29 cellular contexts compared by ENCODE assay signal in genomic region chr13:25899464-25899863, GRCh38.
DNase-seq lines count a peak whose midpoint lies in the region; ATAC-seq, FAIRE-seq and TF ChIP-seq lines count a peak whose summit lies in the region.
"Had no signal": no experiment of that assay in that cellular context is flagged by ENCODE, and none has a peak within 500 bp of the region (broad histone marks: within the 10 kb centered on the region; RNA-seq: fewer than 3 reads in every experiment).

No MANE protein-coding gene starts in this region.

- H3K4me3 Mint-ChIP-seq in activated naive CD4-positive, alpha-beta T cell treated with anti-CD3 and anti-CD28 coated beads, Interleukin-2, amount 50 U/mL, for 24 hours: peak overlapping the region; percentile 55
- H3K4me3 Mint-ChIP-seq: nephron had no signal

- H3K14ac ChIP-seq in H1 (ENCODE audit: insufficient read length) (no peak overlapping the region), neuronal stem cell (ENCODE audit: low read length) (peak overlapping the region; percentile 47)

- H2AFZ ChIP-seq in H1 (ENCODE audit: low read length) (no peak overlapping the region), neuronal stem cell (ENCODE audit: low read length) (no peak overlapping the region)
- H2AFZ ChIP-seq: hepatocyte had no signal

- H3K4me1 Mint-ChIP-seq in activated naive CD4-positive, alpha-beta T cell treated with anti-CD3 and anti-CD28 coated beads, Interleukin-2, amount 50 U/mL, for 24 hours: peaks cover 37% of the 10 kb centered on the region

- H3K27me3 Mint-ChIP-seq in activated naive CD4-positive, alpha-beta T cell treated with anti-CD3 and anti-CD28 coated beads, Interleukin-2, amount 50 U/mL, for 24 hours: no peaks in the 10 kb centered on the region
- H3K27me3 Mint-ChIP-seq: progenitor cell of endocrine pancreas had no signal

- peak overlapping the region; percentile 78 for H3K27ac Mint-ChIP-seq in activated naive CD4-positive, alpha-beta T cell treated with anti-CD3 and anti-CD28 coated beads, Interleukin-2, amount 50 U/mL, for 24 hours
- H3K27ac Mint-ChIP-seq: activated T-helper 2 cell treated with anti-CD3 and anti-CD28 coated beads, Interferon-gamma antibody, Interleukin-2, Interleukin-4, amounts not matched to agents 10 μg/mL and 5 μg/mL and 100 μg/mL, durations not matched to agents 14 hours and 24 hours and 36 hours; nephron; progenitor cell of endocrine pancreas had no signal

- no peak for TF ChIP-seq CTCF in H1 (IDR thresholded peaks at IDR 0.05; ENCODE audit: control extremely low read depth in 1 of 3, insufficient read depth in 1 of 3, low read depth in 1 of 3, low read length in 3 of 3)

- H3K27ac ChIP-seq in KOPT-K1 (ENCODE audit: low read depth, low read length, poor library complexity, severe bottlenecking): peak overlapping the region; percentile 78
- H3K27ac ChIP-seq in H1 (ENCODE audit: low read depth, low read length): no peak overlapping the region
- no peak overlapping the region for H3K27ac ChIP-seq in neuronal stem cell (replicated peaks; ENCODE audit: low read length)
- H3K27ac ChIP-seq: breast epithelium, C4-2B, coronary artery, esophagus muscularis mucosa, hepatocyte, Peyer's patch, transverse colon had no signal

- H3K27me3 ChIP-seq in H1 (replicated peaks in 1 of 4; ENCODE audit: control insufficient read depth in 3 of 4, extremely low read depth in 1 of 4, insufficient read depth in 3 of 4, low read length in 3 of 4) (no peaks in the 10 kb centered on the region; a peak in 1 of 7 replicates), neuronal stem cell (ENCODE audit: control insufficient read depth in 3 of 3, insufficient read depth in 3 of 3, low read depth in 1 of 3, low read length in 3 of 3) (peaks cover 0 to 4% (median 0%) of the 10 kb centered on the region in 3 experiments)
- H3K27me3 ChIP-seq: breast epithelium, esophagus muscularis mucosa, hepatocyte, Peyer's patch, transverse colon had no signal

- no peaks in the 10 kb centered on the region; the same call in 1 of the 2 replicates for H3K23me2 ChIP-seq in H1 (ENCODE audit: low read depth, low read length)

- H3K4me2 ChIP-seq in H1 (ENCODE audit: insufficient read depth in 1 of 2, low read depth in 2 of 2, low read length in 2 of 2): no peak overlapping the region
- no peak overlapping the region for H3K4me2 ChIP-seq in neuronal stem cell (ENCODE audit: insufficient read depth, low read length, poor library complexity, severe bottlenecking)
- H3K4me2 ChIP-seq: hepatocyte had no signal

- H4K91ac ChIP-seq in H1 (replicated peaks; ENCODE audit: insufficient read length, low read length): peak overlapping the region; percentile 59
- H4K91ac ChIP-seq in neuronal stem cell (ENCODE audit: low read depth, low read length, poor library complexity): no peak overlapping the region

- no peak for DNase-seq in activated naive CD4-positive, alpha-beta T cell treated with anti-CD3 and anti-CD28 coated beads, Interleukin-2, amount 50 U/mL, for 16 hours
- DNase-seq in H1 (ENCODE audit: low read depth in 1 of 2, low spot score in 2 of 2) (no peak), neuronal stem cell (ENCODE audit: low spot score) (no peak), NCI-H524 treated with DMSO at 0.1 percent for 48 hours (lab: John Stamatoyannopoulos, UW) (no peak), NCI-H2029 (lab: John Stamatoyannopoulos, UW) (no peak)
- DNase-seq: activated CD4-positive, alpha-beta T cell treated with anti-CD3 and anti-CD28 coated beads for 1 hour; amniotic stem cell; effector memory CD8-positive, alpha-beta T cell; MM.1S; NCI-H1417; NCI-H2107; NCI-H510A; Peyer's patch; SIG-M5; transverse colon had no signal

- H4K20me1 ChIP-seq in H1 (replicated peaks in 1 of 2; ENCODE audit: control insufficient read depth in 1 of 2, insufficient read depth in 2 of 2, low read length in 2 of 2): no peaks in the 10 kb centered on the region

- H3K36me3 ChIP-seq in KOPT-K1 (ENCODE audit: insufficient read depth, low read length): no peaks in the 10 kb centered on the region
- H3K36me3 ChIP-seq in H1 (ENCODE audit: control insufficient read depth in 2 of 4, insufficient read depth in 4 of 4, low read length in 3 of 4): no peaks in the 10 kb centered on the region
- peaks cover 0 to 2% of the 10 kb centered on the region in 2 donors for H3K36me3 ChIP-seq in neuronal stem cell (replicated peaks in 1 of 2; ENCODE audit: control insufficient read depth in 2 of 2, insufficient read depth in 2 of 2, low read length in 2 of 2)
- H3K36me3 ChIP-seq: breast epithelium, esophagus muscularis mucosa, Peyer's patch, transverse colon had no signal

- no peaks in the 10 kb centered on the region for H3K9me3 Mint-ChIP-seq in activated naive CD4-positive, alpha-beta T cell treated with anti-CD3 and anti-CD28 coated beads, Interleukin-2, amount 50 U/mL, for 24 hours
- H3K9me3 Mint-ChIP-seq: effector memory CD8-positive, alpha-beta T cell had no signal

- H3K4me1 ChIP-seq in H1 (replicated peaks in 1 of 4; ENCODE audit: control insufficient read depth in 3 of 4, insufficient read depth in 4 of 4, low read length in 3 of 4) (peaks cover 0 to 2% (median under 1%) of the 10 kb centered on the region in 4 experiments; a peak in 2 of 7 replicates), neuronal stem cell (ENCODE audit: control insufficient read depth in 2 of 2, insufficient read depth in 1 of 2, low read depth in 1 of 2, low read length in 2 of 2) (peaks cover 0 to 7% of the 10 kb centered on the region in 2 donors)
- H3K4me1 ChIP-seq: breast epithelium, esophagus muscularis mucosa, Peyer's patch, transverse colon had no signal

- H4K8ac ChIP-seq in H1 (ENCODE audit: extremely low read depth, insufficient read depth, low read length) (no peak overlapping the region), neuronal stem cell (ENCODE audit: low read depth, low read length) (no peak overlapping the region)

- no peak overlapping the region for H2BK20ac ChIP-seq in H1 (ENCODE audit: low read length)

- H3K9me3 ChIP-seq in KOPT-K1 (ENCODE audit: insufficient read depth, low read length, poor library complexity, severe bottlenecking) (peaks cover 24% of the 10 kb centered on the region), H1 (ENCODE audit: insufficient read depth in 2 of 2, low read depth in 1 of 2, low read length in 1 of 2) (peaks cover 19 to 23% of the 10 kb centered on the region in 2 experiments), neuronal stem cell (replicated peaks in 1 of 2; ENCODE audit: control insufficient read depth in 2 of 2, insufficient read depth in 1 of 2, low read depth in 1 of 2, low read length in 2 of 2) (peaks cover 0 to 10% of the 10 kb centered on the region in 2 donors)
- H3K9me3 ChIP-seq: breast epithelium, esophagus muscularis mucosa, Peyer's patch, transverse colon had no signal

- H3K36me3 Mint-ChIP-seq in activated naive CD4-positive, alpha-beta T cell treated with anti-CD3 and anti-CD28 coated beads, Interleukin-2, amount 50 U/mL, for 24 hours: no peaks in the 10 kb centered on the region

- no peaks in the 10 kb centered on the region for H3K79me1 ChIP-seq in H1 (ENCODE audit: low read depth, low read length)
- H3K79me1 ChIP-seq in neuronal stem cell (ENCODE audit: low read depth, low read length): no peaks in the 10 kb centered on the region

- H2BK15ac ChIP-seq in H1 (ENCODE audit: low read length) (no peak overlapping the region), neuronal stem cell (ENCODE audit: low read length) (peak overlapping the region; percentile 93)

- H3K9ac ChIP-seq in H1 (replicated peaks in 1 of 4; ENCODE audit: extremely low read depth in 1 of 4, low read depth in 3 of 4, low read length in 3 of 4) (no peak overlapping the region), neuronal stem cell (ENCODE audit: low read depth, low read length, poor library complexity) (no peak overlapping the region)

- no peak overlapping the region for H4K5ac ChIP-seq in H1 (ENCODE audit: insufficient read length, low read depth, low read length)

- no peak for ATAC-seq in HG03571 (IDR thresholded peaks at IDR 0.05; ENCODE audit: unreplicated experiment)
- ATAC-seq: effector memory CD8-positive, alpha-beta T cell; left lobe of liver; sciatic nerve had no signal

- TF ChIP-seq RAD21 in H1 (IDR thresholded peaks at IDR 0.05 in 1 of 2, conservative IDR thresholded peaks at IDR 0.05 in 1 of 2; ENCODE audit: low read depth in 2 of 2, low read length in 2 of 2): no peak

- H3K4ac ChIP-seq in H1 (replicated peaks; ENCODE audit: insufficient read length, low read depth, low read length) (no peak overlapping the region), neuronal stem cell (ENCODE audit: low read length) (no peak overlapping the region)

- no peak for TF ChIP-seq POLR2A in H1 (IDR thresholded peaks at IDR 0.05; ENCODE audit: control extremely low read depth in 1 of 2, low read depth in 2 of 2, low read length in 2 of 2)

- H3K4me3 ChIP-seq in H1 (ENCODE audit: extremely low read depth in 1 of 4, insufficient read depth in 2 of 4, low read depth in 3 of 4, low read length in 4 of 4) (no peak overlapping the region), neuronal stem cell (ENCODE audit: low read length in 2 of 2) (no peak overlapping the region)
- H3K4me3 ChIP-seq: breast epithelium, coronary artery, esophagus muscularis mucosa, hepatocyte, Peyer's patch, transverse colon had no signal

- H2BK5ac ChIP-seq in H1 (ENCODE audit: low read depth, low read length) (no peak overlapping the region), neuronal stem cell (ENCODE audit: low read length) (no peak overlapping the region)

- WGBS in H1 (ENCODE audit: extremely low coverage in 1 of 2, insufficient coverage in 1 of 2, insufficient read length in 1 of 2, insufficient replicate concordance in 2 of 2, low coverage in 1 of 2, low lambda C conversion rate in 2 of 2, missing lambda C conversion rate in 1 of 2), 2 experiments: 91% methylated on average over 6 of the region's 6 CpGs; no CpG with 5 or more reads in 1 of the 2 experiments
- WGBS in neuronal stem cell (ENCODE audit: extremely low coverage in 2 of 2, insufficient read length in 2 of 2, insufficient replicate concordance in 1 of 2), 2 donors: no CpG with 5 or more reads among the region's 6 CpGs

- FAIRE-seq in H1 (lab: Jason Lieb, UNC): no peak
- FAIRE-seq: frontal cortex had no signal

- H3K56ac ChIP-seq in H1 (replicated peaks; ENCODE audit: insufficient read length, low read depth, low read length): no peak overlapping the region

- TF ChIP-seq EP300 in H1 (IDR thresholded peaks at IDR 0.05; ENCODE audit: borderline replicate concordance in 1 of 2, low read depth in 2 of 2, low read length in 2 of 2): no peak

- H3K18ac ChIP-seq in H1 (ENCODE audit: extremely low read depth, low read length) (no peak overlapping the region), neuronal stem cell (ENCODE audit: low read length) (peak overlapping the region; percentile 35)

- H2AK5ac ChIP-seq in H1 (ENCODE audit: low read depth, low read length): no peak overlapping the region
- peak overlapping the region; percentile 86 for H2AK5ac ChIP-seq in neuronal stem cell (ENCODE audit: low read depth, low read length)

- CTCF ChIA-PET in H1 (lab: Charles Lee; ENCODE audit: partially characterized antibody): no interaction called here

- no peak overlapping the region for H2BK120ac ChIP-seq in H1 (replicated peaks; ENCODE audit: low read depth, low read length)
- no peak overlapping the region for H2BK120ac ChIP-seq in neuronal stem cell (ENCODE audit: low read depth, low read length)

- H2BK12ac ChIP-seq in H1 (ENCODE audit: low read depth, low read length): no peak overlapping the region; the same call in 1 of the 2 replicates
- peak overlapping the region; percentile 68 for H2BK12ac ChIP-seq in neuronal stem cell (ENCODE audit: low read length)

- POLR2A ChIA-PET in H1 (lab: Charles Lee; ENCODE audit: partially characterized antibody): interaction anchor here (1.1 kb wide), 1 partner anchor 152 kb away, joined by 3 read pairs; the partner anchor contains the start of gene SHISA2

- no peaks in the 10 kb centered on the region for H3K79me2 ChIP-seq in H1 (ENCODE audit: control insufficient read depth in 1 of 2, insufficient read depth in 2 of 2, low read length in 2 of 2)
- H3K79me2 ChIP-seq: hepatocyte had no signal

- H3K23ac ChIP-seq in H1 (ENCODE audit: insufficient read length) (no peak overlapping the region), neuronal stem cell (ENCODE audit: low read depth, low read length, poor library complexity) (no peak overlapping the region)
